30 cellular contexts compared by ENCODE assay signal in the genomic region with DNA sequence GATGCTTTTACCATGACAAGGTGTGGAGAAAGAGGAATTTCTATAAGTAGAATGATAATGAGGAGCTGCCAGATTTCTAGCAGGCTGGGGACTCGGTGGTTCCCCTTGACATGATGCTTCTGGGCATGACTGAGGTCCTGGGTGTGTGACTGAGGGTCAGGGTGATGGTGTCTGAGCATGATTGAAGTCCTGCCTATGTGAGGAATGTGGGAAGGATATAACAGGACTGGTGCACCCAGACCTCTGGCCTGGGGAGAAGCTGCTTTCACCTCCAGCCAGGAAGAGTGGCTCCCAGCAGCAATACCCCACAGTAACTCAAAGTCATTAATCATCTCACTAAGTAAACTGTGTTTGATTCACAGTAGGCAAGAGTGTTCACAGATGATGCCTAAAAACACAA. TPM values are rescaled to one million over a fixed set of nuclear protein-coding genes. Genes with fewer than 3 reads are reported as not detected.
DNase-seq lines count a peak whose midpoint lies in the region; ATAC-seq, FAIRE-seq and TF ChIP-seq lines count a peak whose summit lies in the region.
"Had no signal": no experiment of that assay in that cellular context is flagged by ENCODE, and none has a peak within 500 bp of the region (broad histone marks: within the 10 kb centered on the region; RNA-seq: fewer than 3 reads in every experiment).

No MANE protein-coding gene starts in this region.

- H3K27me3 ChIP-seq in H1 (replicated peaks in 1 of 4; ENCODE audit: control insufficient read depth in 3 of 4, extremely low read depth in 1 of 4, insufficient read depth in 3 of 4, low read length in 3 of 4) (no peaks in the 10 kb centered on the region), trophoblast cell (ENCODE audit: insufficient read depth, low read length) (no peaks in the 10 kb centered on the region)
- H3K27me3 ChIP-seq: dorsolateral prefrontal cortex, ovary, testis, vagina had no signal

- H3K4me2 ChIP-seq in A549 = peak overlapping the region; percentile 25; the same call in 1 of the 3 replicates
- H3K4me2 ChIP-seq in H1 (ENCODE audit: insufficient read depth in 1 of 2, low read depth in 2 of 2, low read length in 2 of 2) = no peak overlapping the region
- H3K4me2 ChIP-seq in trophoblast cell (ENCODE audit: low read length) = no peak overlapping the region

- H3K56ac ChIP-seq in H1 (replicated peaks; ENCODE audit: insufficient read length, low read depth, low read length) = no peak overlapping the region

- H4K8ac ChIP-seq in H1 (ENCODE audit: extremely low read depth, insufficient read depth, low read length) (no peak overlapping the region), trophoblast cell (ENCODE audit: low read depth, low read length) (no peak overlapping the region)

- H3K27ac ChIP-seq in A549 (no peak overlapping the region), H1 (ENCODE audit: low read depth, low read length) (no peak overlapping the region), trophoblast cell (ENCODE audit: low read depth, low read length) (no peak overlapping the region)
- H3K27ac ChIP-seq: GM23248, ovary, testis, vagina had no signal

- no peak overlapping the region for H3K9ac ChIP-seq in H1 (replicated peaks in 1 of 4; ENCODE audit: extremely low read depth in 1 of 4, low read depth in 3 of 4, low read length in 3 of 4)
- H3K9ac ChIP-seq in trophoblast cell (ENCODE audit: low read length) = no peak overlapping the region
- H3K9ac ChIP-seq: GM23248 had no signal

- H2BK120ac ChIP-seq in H1 (replicated peaks; ENCODE audit: low read depth, low read length) (no peak overlapping the region), trophoblast cell (ENCODE audit: insufficient read depth, low read length, poor library complexity) (no peak overlapping the region)

- no peak overlapping the region for H2BK15ac ChIP-seq in H1 (ENCODE audit: low read length)

- H2AK5ac ChIP-seq in H1 (ENCODE audit: low read depth, low read length) (no peak overlapping the region; the same call in 1 of the 2 replicates), trophoblast cell (ENCODE audit: low read length) (no peak overlapping the region)

- POLR2A ChIA-PET in A549 (lab: Yijun Ruan, JAX) (no interaction called here), H1 (lab: Charles Lee; ENCODE audit: partially characterized antibody) (interaction anchor here (0.8 kb wide), 1 partner anchor 35 kb away, joined by 3 read pairs; no protein-coding TSS in a partner anchor)

- ATAC-seq in A549 (peak in 1 of 2 experiments; percentile 45; a peak in 2 of 6 replicates), HG02885 (IDR thresholded peaks at IDR 0.05; ENCODE audit: poor library complexity, unreplicated experiment) (no peak), GM18519 (IDR thresholded peaks at IDR 0.05; ENCODE audit: low FRiP score, unreplicated experiment) (no peak)
- ATAC-seq: K562; Panc1; stimulated activated naive CD8-positive, alpha-beta T cell treated with anti-CD3 and anti-CD28 coated beads, Interleukin-15, Interleukin-2, amounts not matched to agents 100 U/mL and 50 U/mL, for 24 hours had no signal

- no peaks in the 10 kb centered on the region for H3K23me2 ChIP-seq in H1 (ENCODE audit: low read depth, low read length)

- H3K14ac ChIP-seq in H1 (ENCODE audit: insufficient read length) (no peak overlapping the region), trophoblast cell (ENCODE audit: low read length) (no peak overlapping the region)

- FAIRE-seq in A549 (lab: Jason Lieb, UNC) (no peak), H1 (lab: Jason Lieb, UNC) (no peak)
- FAIRE-seq: K562 had no signal

- H3K79me2 ChIP-seq in H1 (ENCODE audit: control insufficient read depth in 1 of 2, insufficient read depth in 2 of 2, low read length in 2 of 2) (no peaks in the 10 kb centered on the region), trophoblast cell (ENCODE audit: control insufficient read depth, insufficient read depth, low read length, poor library complexity) (no peaks in the 10 kb centered on the region)

- H3K4me3 ChIP-seq in A549 = no peak overlapping the region
- H3K4me3 ChIP-seq in H1 (ENCODE audit: extremely low read depth in 1 of 4, insufficient read depth in 2 of 4, low read depth in 3 of 4, low read length in 4 of 4) = no peak overlapping the region
- no peak overlapping the region for H3K4me3 ChIP-seq in trophoblast cell (ENCODE audit: low read depth, low read length)
- H3K4me3 ChIP-seq: dorsolateral prefrontal cortex, GM23248, K562, ovary, testis, vagina had no signal

- CTCF ChIA-PET in A549 (lab: Yijun Ruan, JAX) = no interaction called here
- CTCF ChIA-PET in H1 (lab: Charles Lee; ENCODE audit: partially characterized antibody) = interaction anchor here (0.5 kb wide), 1 partner anchor 432 kb away, joined by 3 read pairs; no protein-coding TSS in a partner anchor

- DNase-seq in A549 (ENCODE audit: low read depth in 1 of 2, low spot score in 1 of 2) (peak in 1 of 2 experiments; percentile 18), EH (ENCODE audit: low read depth) (peak; percentile 48), H1 (ENCODE audit: low read depth in 1 of 2, low spot score in 2 of 2) (no peak), trophoblast cell (no peak), NK-92 (lab: John Stamatoyannopoulos, UW; ENCODE audit: unreplicated experiment) (no peak)
- DNase-seq: activated CD4-positive, alpha-beta memory T cell treated with anti-CD3 and anti-CD28 coated beads for 36 hours; activated CD4-positive, alpha-beta T cell treated with anti-CD3 and anti-CD28 coated beads for 1 hour; activated naive CD4-positive, alpha-beta T cell treated with Interleukin-2 at 50 U/mL for 16 hours; CD8-positive, alpha-beta memory T cell; cerebellar nuclear complex; dorsolateral prefrontal cortex; foreskin melanocyte; GM23248; kidney glomerular epithelial cell; NCI-H1092; NCI-H187 treated with DMSO at 0.1 percent for 48 hours; NCI-H2171; NCI-H524 treated with DMSO at 0.1 percent for 48 hours; ovary; retina; SHP77 treated with DMSO at 0.1 percent for 48 hours; stimulated activated CD4-positive, alpha-beta T cell treated with anti-CD3 and anti-CD28 coated beads, Interleukin-1b, Interleukin-23, amount 100 ng/mL, for 48 hours; stimulated activated naive CD8-positive, alpha-beta T cell treated with anti-CD3 and anti-CD28 coated beads, Interleukin-15, Interleukin-2, amounts not matched to agents 100 U/mL and 50 U/mL, for 24 hours; testis had no signal

- H3K23ac ChIP-seq in H1 (ENCODE audit: insufficient read length) = no peak overlapping the region
- H3K23ac ChIP-seq in trophoblast cell (ENCODE audit: low read length) = no peak overlapping the region

- H4K12ac ChIP-seq in trophoblast cell (ENCODE audit: low read depth, low read length) = no peak overlapping the region

- H3K36me3 ChIP-seq in H1 (ENCODE audit: control insufficient read depth in 2 of 4, insufficient read depth in 4 of 4, low read length in 3 of 4) (no peaks in the 10 kb centered on the region; a peak in 1 of 8 replicates), trophoblast cell (ENCODE audit: control insufficient read depth in 1 of 2, insufficient read depth in 2 of 2, low read length in 2 of 2) (no peaks in the 10 kb centered on the region)
- H3K36me3 ChIP-seq: ovary, vagina had no signal

- H2BK5ac ChIP-seq in H1 (ENCODE audit: low read depth, low read length) (no peak overlapping the region), trophoblast cell (ENCODE audit: low read depth, low read length, poor library complexity) (no peak overlapping the region)

- H3K9me3 ChIP-seq in A549 = no peaks in the 10 kb centered on the region
- no peaks in the 10 kb centered on the region for H3K9me3 ChIP-seq in H1 (ENCODE audit: insufficient read depth in 2 of 2, low read depth in 1 of 2, low read length in 1 of 2)
- H3K9me3 ChIP-seq in trophoblast cell (ENCODE audit: insufficient read depth, low read depth, low read length) = no peaks in the 10 kb centered on the region
- H3K9me3 ChIP-seq: ovary, testis, vagina had no signal

- TF ChIP-seq POLR2A in A549 (IDR thresholded peaks at IDR 0.05; ENCODE audit: low read length) (no peak), H1 (IDR thresholded peaks at IDR 0.05; ENCODE audit: control extremely low read depth in 1 of 2, low read depth in 2 of 2, low read length in 2 of 2) (no peak)

- H4K91ac ChIP-seq in H1 (replicated peaks; ENCODE audit: insufficient read length, low read length) (no peak overlapping the region), trophoblast cell (ENCODE audit: low read depth, low read length) (no peak overlapping the region)

- no peak overlapping the region for H4K5ac ChIP-seq in H1 (ENCODE audit: insufficient read length, low read depth, low read length)

- H3K79me1 ChIP-seq in H1 (ENCODE audit: low read depth, low read length) = no peaks in the 10 kb centered on the region
- H3K79me1 ChIP-seq in trophoblast cell (ENCODE audit: low read length) = no peaks in the 10 kb centered on the region

- no peak overlapping the region for H3K18ac ChIP-seq in H1 (ENCODE audit: extremely low read depth, low read length)
- no peak overlapping the region for H3K18ac ChIP-seq in trophoblast cell (ENCODE audit: low read length)

- H2AFZ ChIP-seq in H1 (ENCODE audit: low read length) = no peak overlapping the region
- no peak overlapping the region for H2AFZ ChIP-seq in trophoblast cell (ENCODE audit: insufficient read depth, low read length, poor library complexity)
- H2AFZ ChIP-seq: GM23248 had no signal

- TF ChIP-seq EP300 in A549 (IDR thresholded peaks at IDR 0.05) (no peak), H1 (IDR thresholded peaks at IDR 0.05; ENCODE audit: borderline replicate concordance in 1 of 2, low read depth in 2 of 2, low read length in 2 of 2) (no peak)

- TF ChIP-seq CTCF in A549 (IDR thresholded peaks at IDR 0.05) = no peak
- no peak for TF ChIP-seq CTCF in H1 (IDR thresholded peaks at IDR 0.05; ENCODE audit: control extremely low read depth in 1 of 3, insufficient read depth in 1 of 3, low read depth in 1 of 3, low read length in 3 of 3)

- no peaks in the 10 kb centered on the region for H4K20me1 ChIP-seq in H1 (replicated peaks in 1 of 2; ENCODE audit: control insufficient read depth in 1 of 2, insufficient read depth in 2 of 2, low read length in 2 of 2)

- H3K4ac ChIP-seq in H1 (replicated peaks; ENCODE audit: insufficient read length, low read depth, low read length) = no peak overlapping the region
- H3K4ac ChIP-seq in trophoblast cell (ENCODE audit: low read depth, low read length) = no peak overlapping the region

- H2BK12ac ChIP-seq in H1 (ENCODE audit: low read depth, low read length) = 0 out of 2 replicates have a peak overlapping the region, but pooled peaks have one; percentile 29
- peak overlapping the region; percentile 9 for H2BK12ac ChIP-seq in trophoblast cell (ENCODE audit: low read length)

- 0% methylated on average over 1 of the region's 1 CpG for WGBS in A549 (ENCODE audit: missing lambda C conversion rate)
- 86% methylated on average over 1 of the region's 1 CpG; no CpG with 5 or more reads in 1 of the 2 experiments for WGBS in H1 (ENCODE audit: extremely low coverage in 1 of 2, insufficient coverage in 1 of 2, insufficient read length in 1 of 2, insufficient replicate concordance in 2 of 2, low coverage in 1 of 2, low lambda C conversion rate in 2 of 2, missing lambda C conversion rate in 1 of 2), 2 experiments
- WGBS in trophoblast cell (ENCODE audit: extremely low coverage, insufficient coverage, insufficient read length) = no CpG with 5 or more reads among the region's 1 CpG

- H2BK20ac ChIP-seq in H1 (ENCODE audit: low read length) = no peak overlapping the region

- peaks cover 22% of the 10 kb centered on the region; the same call in 2 of the 3 replicates for H3K4me1 ChIP-seq in A549
- H3K4me1 ChIP-seq in H1 (replicated peaks in 1 of 4; ENCODE audit: control insufficient read depth in 3 of 4, insufficient read depth in 4 of 4, low read length in 3 of 4) = no peaks in the 10 kb centered on the region; a peak in 1 of 7 replicates
- H3K4me1 ChIP-seq in trophoblast cell (ENCODE audit: control insufficient read depth in 1 of 2, insufficient read depth in 2 of 2, low read length in 2 of 2) = peaks cover 0 to 11% of the 10 kb centered on the region in 2 experiments
- H3K4me1 ChIP-seq: vagina had no signal

- TF ChIP-seq RAD21 in A549 (conservative IDR thresholded peaks at IDR 0.05 in 1 of 2, IDR thresholded peaks at IDR 0.05 in 1 of 2) = no peak
- no peak for TF ChIP-seq RAD21 in H1 (IDR thresholded peaks at IDR 0.05 in 1 of 2, conservative IDR thresholded peaks at IDR 0.05 in 1 of 2; ENCODE audit: low read depth in 2 of 2, low read length in 2 of 2)

RNA-seq across cellular contexts. Expression of a gene that starts 17.4 kb away (rescaled TPM):
- polyA plus RNA-seq in A549 (2011; rRNA removed) = 0.90 and 1.1 TPM in 2 replicates
- polyA plus RNA-seq in A549 (2012; cell fraction: cytosol; rRNA removed) = 0.14 TPM in 1 of 2 replicates, not detected in the other
- polyA plus RNA-seq in A549 (2012; cell fraction: nucleus; rRNA removed) = 0.11 and 0.20 TPM in 2 replicates
- 0.11 to 0.23 TPM in 2 of 3 replicates, not detected in the other for polyA plus RNA-seq in A549 (2017; fragmentation: RNase III; extraction: RNeasy Plus Mini Kit Qiagen cat#74134 plus additional on column Dnase treatment)
- 0.45 and 1.1 TPM in 2 replicates for polyA minus RNA-seq in A549 (2011; rRNA and poly(A)+ RNA removed)
- total RNA-seq in H1 (2021; fragmentation: NEBNext Ultra II Directional; extraction: Animal tissue kit (Norgen Biotek cat#: 25700)) = 73.0 and 75.8 TPM in 2 replicates
- 37.4 and 87.1 TPM in 2 replicates for polyA plus RNA-seq in H1 (2011; rRNA removed)
- 34.5 TPM for polyA plus RNA-seq in H1 (2011; cell fraction: cytosol; rRNA removed)
- polyA plus RNA-seq in H1 (2011; cell fraction: nucleus; rRNA removed) = 96.7 TPM
- polyA plus RNA-seq in H1 (2012, experiment 1 of 2) = 46.3 to 72.9 TPM (median 63.2 TPM) in 4 replicates
- polyA plus RNA-seq in H1 (2012, experiment 2 of 2) = 12.5 TPM
- polyA plus RNA-seq in H1 (2013, experiment 1 of 2) = 80.9 TPM
- 79.9 TPM for polyA plus RNA-seq in H1 (2013, experiment 2 of 2)
- 136 and 328 TPM in 2 replicates for polyA minus RNA-seq in H1 (2011; rRNA and poly(A)+ RNA removed)
- polyA minus RNA-seq in H1 (2011; cell fraction: cytosol; rRNA and poly(A)+ RNA removed) = 49.0 TPM
- 200 TPM for polyA minus RNA-seq in H1 (2011; cell fraction: nucleus; rRNA and poly(A)+ RNA removed)
- 4.9 and 7.0 TPM in 2 replicates for polyA plus RNA-seq in trophoblast cell (2013)
- total RNA-seq: activated CD4-positive, alpha-beta memory T cell treated with anti-CD3 and anti-CD28 coated beads for 36 hours; CD8-positive, alpha-beta memory T cell had no signal
- polyA plus RNA-seq: AG04450; CD8-positive, alpha-beta memory T cell; K562 had no signal

Comparison
In these comparisons a context has a peak if more than half of its experiments do, and no peak if none do; other contexts are left out.
1. RNA of a gene that starts 17.4 kb away (polyA plus RNA-seq): 12.5 to 96.7 TPM in H1; 0.11 to 1.1 TPM in A549; every median in the first group is over 4 times any median in the second.